Comparison of ENCODE assay signal across 8 cellular contexts in the genomic region with DNA sequence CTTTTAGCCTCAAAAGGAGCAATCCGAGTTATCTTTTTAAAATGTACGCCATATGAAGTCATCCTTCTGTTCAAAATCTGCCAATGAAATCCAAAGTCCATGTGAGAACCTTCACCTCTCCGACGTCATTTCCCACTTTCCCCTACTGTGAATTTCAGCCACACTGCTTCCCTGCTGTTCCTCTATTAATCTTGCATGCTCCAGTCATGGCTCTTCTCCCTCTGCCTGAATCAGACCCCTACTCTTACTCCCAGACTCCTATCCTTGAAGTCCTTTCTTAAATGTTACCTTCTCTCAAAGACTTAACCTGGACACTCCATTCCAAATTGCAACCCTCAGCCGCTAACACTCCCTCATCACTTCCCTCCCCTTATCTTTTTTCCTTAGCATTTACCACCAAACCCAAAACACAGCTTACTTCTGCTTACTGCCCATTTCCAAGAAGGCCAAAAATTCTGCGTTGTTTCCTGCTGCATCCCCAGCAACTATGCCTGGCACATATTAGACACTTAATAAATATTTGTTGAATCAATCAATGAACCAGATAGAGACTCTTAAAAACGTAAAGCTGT. TPM values are rescaled to one million over a fixed set of nuclear protein-coding genes. Genes with fewer than 3 reads are reported as not detected.
DNase-seq lines count a peak whose midpoint lies in the region; ATAC-seq and TF ChIP-seq lines count a peak whose summit lies in the region.

No MANE protein-coding gene starts in this region.

- no peaks in the 10 kb centered on the region for H3K9me3 ChIP-seq in colonic mucosa

- H3K4me3 ChIP-seq in colonic mucosa: peak overlapping the region; percentile 95

- peak overlapping the region; percentile 97 for H3K4me3 Mint-ChIP-seq in natural killer cell

- no peaks in the 10 kb centered on the region for H3K27me3 ChIP-seq in colonic mucosa

- ATAC-seq in natural killer cell (no peak), HG02970 (IDR thresholded peaks at IDR 0.05; ENCODE audit: low FRiP score, unreplicated experiment) (no peak), GM21367 (IDR thresholded peaks at IDR 0.05; ENCODE audit: unreplicated experiment) (no peak), HG03565 (IDR thresholded peaks at IDR 0.05; ENCODE audit: unreplicated experiment) (no peak)

- H3K27ac Mint-ChIP-seq in natural killer cell: peak overlapping the region; percentile 95 to 97

- H3K9ac ChIP-seq in colonic mucosa (ENCODE audit: low read depth in 2 of 2, low read length in 2 of 2): no peak overlapping the region

- H3K4me1 Mint-ChIP-seq in natural killer cell: peaks cover 31 to 42% of the 10 kb centered on the region in 2 donors

- no peaks in the 10 kb centered on the region for H3K9me3 Mint-ChIP-seq in natural killer cell

- H3K4me1 ChIP-seq in colonic mucosa: peaks cover 5% of the 10 kb centered on the region

- no peaks in the 10 kb centered on the region for H3K36me3 Mint-ChIP-seq in natural killer cell

- H3K36me3 ChIP-seq in colonic mucosa: no peaks in the 10 kb centered on the region

- peaks cover 0 to 2% of the 10 kb centered on the region in 2 donors for H3K27me3 Mint-ChIP-seq in natural killer cell (ENCODE audit: low read depth in 2 of 2)

- peak; percentile 22 for DNase-seq in DMS 273 (lab: John Stamatoyannopoulos, UW; ENCODE audit: unreplicated experiment)
- DNase-seq in DMS 273 treated with DMSO at 0.1 percent for 48 hours (lab: John Stamatoyannopoulos, UW): no peak
- DNase-seq in NOMO-1 treated with DMSO at 0.1 percent for 48 hours (lab: John Stamatoyannopoulos, UW; ENCODE audit: unreplicated experiment): peak; percentile 18
- no peak for DNase-seq in colonic mucosa
- DNase-seq in natural killer cell: no peak

- intact Hi-C loops in colonic mucosa (cut with DNase I): no loop called here
- intact Hi-C loops in natural killer cell (cut with micrococcal nuclease): loop anchor here (2.0 kb wide), 1 partner anchor 107 kb away; no protein-coding TSS in a partner anchor

- TF ChIP-seq CTCF in colonic mucosa (IDR thresholded peaks at IDR 0.05): no peak
- no peak for TF ChIP-seq CTCF in natural killer cell (IDR thresholded peaks at IDR 0.05)

- H3K27ac ChIP-seq in colonic mucosa: no peak overlapping the region

RNA-seq across cellular contexts. Expression of a gene that starts 1.2 kb away (rescaled TPM):
- total RNA-seq in colonic mucosa (1 to 10 TPM; 2.6 to 5.4 TPM), natural killer cell (1 to 10 TPM; 2.2 to 3.3 (median 2.8) TPM)

RNA-seq across cellular contexts. Expression of a gene that starts 1.3 kb away (rescaled TPM):
- total RNA-seq in colonic mucosa (1,000 to 10,000 TPM; 1,434 to 1,547 TPM), natural killer cell (1,000 to 10,000 TPM; 1,116 to 1,338 (median 1,291) TPM)

RNA-seq across cellular contexts. Expression of a gene that starts 29.5 kb away (rescaled TPM):
- total RNA-seq in colonic mucosa (10 to 100 TPM in 1 of 2 donors, 1 to 10 TPM in 1; 9.8 to 41.9 TPM), natural killer cell (10 to 100 TPM; 72.5 to 94.2 (median 92.1) TPM)

Comparison
In these comparisons a context has a peak if more than half of its experiments do, and no peak if none do; other contexts are left out.
1. DNase-seq: peak in DMS 273 (single experiment) and NOMO-1 treated with DMSO at 0.1 percent for 48 hours (single experiment); none in DMS 273 treated with DMSO at 0.1 percent for 48 hours (single experiment), colonic mucosa (single experiment) and natural killer cell (single experiment).